15 cellular contexts compared by ENCODE assay signal in genomic region chr15:101001056-101001455, GRCh38.
A peak's percentile ranks its signal among the peaks of the same experiment; 100 is the strongest.
DNase-seq lines count a peak whose midpoint lies in the region; ATAC-seq and TF ChIP-seq lines count a peak whose summit lies in the region.
"Had no signal": no experiment of that assay in that cellular context is flagged by ENCODE, and none has a peak within 500 bp of the region (broad histone marks: within the 10 kb centered on the region; RNA-seq: fewer than 3 reads in every experiment).

No MANE protein-coding gene starts in this region.

- DNase-seq in activated CD8-positive, alpha-beta memory T cell treated with anti-CD3 and anti-CD28 coated beads, Interleukin-2, amount 50 U/mL, for 48 hours, result peak; percentile 8
- DNase-seq in activated CD8-positive, alpha-beta memory T cell treated with anti-CD3 and anti-CD28 coated beads, Interleukin-2, amount 10 ng/mL, durations not matched to agents 7 days and 5 days, result no peak
- DNase-seq in islet precursor cell, result peak; percentile 15
- peak; percentile 14 for DNase-seq in sciatic nerve (ENCODE audit: low spot score)
- no peak for DNase-seq in activated naive CD4-positive, alpha-beta T cell treated with Interleukin-2 at 50 U/mL for 16 hours
- no peak for DNase-seq in ACHN
- no peak for DNase-seq in lower leg skin (ENCODE audit: low spot score in 2 of 2)
- DNase-seq: 8988T; C1 segment of cervical spinal cord; CD4-positive, alpha-beta T cell; DMS79 treated with DMSO at 0.1 percent for 48 hours; GF-D8 had no signal

- no peak overlapping the region for H3K4me3 ChIP-seq in lower leg skin (ENCODE audit: low read depth, poor library complexity, severe bottlenecking)
- H3K4me3 ChIP-seq: K562 had no signal

- CTCF ChIA-PET in activated CD8-positive, alpha-beta memory T cell treated with anti-CD3 and anti-CD28 coated beads, Interleukin-2, amount 10 ng/mL, durations not matched to agents 7 days and 5 days (lab: Charles Lee), result interaction anchor here (0.9 to 1.6 kb wide), 3 partner anchors 15 to 257 kb away, joined by 3 to 4 read pairs (median 4); no protein-coding TSS in a partner anchor

- H3K4me1 Mint-ChIP-seq in activated CD8-positive, alpha-beta memory T cell treated with anti-CD3 and anti-CD28 coated beads, Interleukin-2, amount 10 ng/mL, durations not matched to agents 7 days and 5 days, result no peaks in the 10 kb centered on the region

- in situ Hi-C loops in ACHN (cut with HindIII; ENCODE audit: low pct_ligation_motif_present, low pct_unique_long_range_greater_than_20kb, low sequenced_read_pairs), result no loop called here

- H3K27ac Mint-ChIP-seq in activated CD8-positive, alpha-beta memory T cell treated with anti-CD3 and anti-CD28 coated beads, Interleukin-2, amount 10 ng/mL, durations not matched to agents 7 days and 5 days, result no peak overlapping the region
- H3K27ac Mint-ChIP-seq: B cell; CD4-positive, alpha-beta T cell had no signal

- H3K9me3 Mint-ChIP-seq in activated CD8-positive, alpha-beta memory T cell treated with anti-CD3 and anti-CD28 coated beads, Interleukin-2, amount 10 ng/mL, durations not matched to agents 7 days and 5 days (ENCODE audit: low read depth), result no peaks in the 10 kb centered on the region
- H3K9me3 Mint-ChIP-seq: CD4-positive, alpha-beta T cell had no signal

- 96 to 98% methylated on average over 6 of the region's 6 CpGs for WGBS in lower leg skin, 2 donors

- ATAC-seq in activated CD8-positive, alpha-beta memory T cell treated with anti-CD3 and anti-CD28 coated beads, Interleukin-2, amount 10 ng/mL, durations not matched to agents 7 days and 5 days, result no peak
- ATAC-seq in sciatic nerve, result no peak
- ATAC-seq: HCT116, K562 had no signal

- peaks cover 42% of the 10 kb centered on the region for H3K27me3 Mint-ChIP-seq in activated CD8-positive, alpha-beta memory T cell treated with anti-CD3 and anti-CD28 coated beads, Interleukin-2, amount 10 ng/mL, durations not matched to agents 7 days and 5 days
- H3K27me3 Mint-ChIP-seq: B cell had no signal

- H3K4me3 Mint-ChIP-seq in activated CD8-positive, alpha-beta memory T cell treated with anti-CD3 and anti-CD28 coated beads, Interleukin-2, amount 10 ng/mL, durations not matched to agents 7 days and 5 days, result no peak overlapping the region
- H3K4me3 Mint-ChIP-seq: B cell; CD4-positive, alpha-beta T cell had no signal

- no peaks in the 10 kb centered on the region for H3K36me3 Mint-ChIP-seq in activated CD8-positive, alpha-beta memory T cell treated with anti-CD3 and anti-CD28 coated beads, Interleukin-2, amount 10 ng/mL, durations not matched to agents 7 days and 5 days

- TF ChIP-seq POLR2A in lower leg skin (IDR thresholded peaks at IDR 0.05), result no peak

- no peak for TF ChIP-seq CTCF in lower leg skin (IDR thresholded peaks at IDR 0.05)

- intact Hi-C loops in sciatic nerve (cut with DNase I) (no loop called here), lower leg skin (cut with DNase I; ENCODE audit: low total_unique reads) (no loop called here)

Comparison
In these comparisons a context has a peak if more than half of its experiments do, and no peak if none do; other contexts are left out.
1. DNase-seq: peak in activated CD8-positive, alpha-beta memory T cell treated with anti-CD3 and anti-CD28 coated beads, Interleukin-2, amount 50 U/mL, for 48 hours (single experiment), islet precursor cell (single experiment) and sciatic nerve (single experiment); none in activated CD8-positive, alpha-beta memory T cell treated with anti-CD3 and anti-CD28 coated beads, Interleukin-2, amount 10 ng/mL, durations not matched to agents 7 days and 5 days (single experiment), activated naive CD4-positive, alpha-beta T cell treated with Interleukin-2 at 50 U/mL for 16 hours (single experiment), ACHN (single experiment) and lower leg skin (0 of 2).